ENCODE assay signal across 15 cellular contexts in genomic region chr2:159795781-159796667, GRCh38. TPM values are rescaled to one million over a fixed set of nuclear protein-coding genes. Genes with fewer than 3 reads are reported as not detected.
DNase-seq lines count a peak whose midpoint lies in the region; ATAC-seq, FAIRE-seq and TF ChIP-seq lines count a peak whose summit lies in the region.
"Had no signal": no experiment of that assay in that cellular context is flagged by ENCODE, and none has a peak within 500 bp of the region (broad histone marks: within the 10 kb centered on the region; RNA-seq: fewer than 3 reads in every experiment).

No MANE protein-coding gene starts in this region.

- no peak overlapping the region for H3K4me2 ChIP-seq in mesendoderm (ENCODE audit: low read length)

- no peak overlapping the region for H2BK15ac ChIP-seq in mesendoderm (replicated peaks; ENCODE audit: low read depth)

- H3K79me2 ChIP-seq in mesendoderm (ENCODE audit: control insufficient read depth, insufficient read depth, low read length): no peaks in the 10 kb centered on the region

- H3K18ac ChIP-seq in mesendoderm (ENCODE audit: low read length): no peak overlapping the region

- ATAC-seq in heart left ventricle: no peak
- peak; percentile 23 for ATAC-seq in upper lobe of right lung
- ATAC-seq: A549, Panc1 had no signal

- no peak for TF ChIP-seq POLR2A in heart left ventricle (IDR thresholded peaks at IDR 0.05)
- TF ChIP-seq POLR2A in GM12892 (IDR thresholded peaks at IDR 0.05; ENCODE audit: low read depth, low read length): no peak

- TF ChIP-seq CTCF in heart left ventricle (IDR thresholded peaks at IDR 0.05): no peak
- TF ChIP-seq CTCF in choroid plexus epithelial cell (conservative IDR thresholded peaks at IDR 0.05; ENCODE audit: low read depth, low read length): no peak
- TF ChIP-seq CTCF in upper lobe of right lung (IDR thresholded peaks at IDR 0.05): no peak
- no peak for TF ChIP-seq CTCF in BE2C (IDR thresholded peaks at IDR 0.05; ENCODE audit: low read depth, low read length)

- H3K36me3 ChIP-seq in heart left ventricle: no peaks in the 10 kb centered on the region
- no peaks in the 10 kb centered on the region for H3K36me3 ChIP-seq in mesendoderm (ENCODE audit: control insufficient read depth, insufficient read depth, low read length)
- no peaks in the 10 kb centered on the region for H3K36me3 ChIP-seq in upper lobe of right lung
- no peaks in the 10 kb centered on the region for H3K36me3 ChIP-seq in BE2C
- H3K36me3 ChIP-seq: esophagus squamous epithelium had no signal

- peak overlapping the region; percentile 50 for H3K23ac ChIP-seq in mesendoderm (ENCODE audit: low read length)

- no peak overlapping the region for H3K9ac ChIP-seq in mesendoderm (ENCODE audit: low read length)

- H3K27ac ChIP-seq in heart left ventricle (peak overlapping the region in 1 of 12 donors; percentile 94), mesendoderm (ENCODE audit: low read depth, low read length) (no peak overlapping the region), upper lobe of right lung (peak overlapping the region; percentile 97)
- H3K27ac ChIP-seq: A549 had no signal

- no peak overlapping the region for H3K56ac ChIP-seq in mesendoderm (ENCODE audit: low read length)

- no peaks in the 10 kb centered on the region for H3K79me1 ChIP-seq in mesendoderm (ENCODE audit: low read length)

- intact Hi-C loops in heart left ventricle (cut with DNase I) (loop anchor here in 3 of 10 donors (5.0 to 10.0 kb wide), 3 partner anchors 39 to 181 kb away; partner anchors contain the start of genes BAZ2B (in 2 of the 3) and MARCHF7 (in 1 of the 3)), cardiac septum (cut with DNase I) (loop anchor here (5.0 kb wide), 2 partner anchors 84 to 179 kb away; partner anchors contain the start of genes BAZ2B and MARCHF7), upper lobe of right lung (cut with DNase I) (no loop called here)

- H3K9me3 ChIP-seq in heart left ventricle: no peaks in the 10 kb centered on the region
- H3K9me3 ChIP-seq in upper lobe of right lung: no peaks in the 10 kb centered on the region
- no peaks in the 10 kb centered on the region for H3K9me3 ChIP-seq in BE2C
- H3K9me3 ChIP-seq: A549, esophagus squamous epithelium had no signal

- DNase-seq in heart left ventricle (no peak), cardiac septum (ENCODE audit: low spot score) (no peak), choroid plexus epithelial cell (ENCODE audit: low read depth) (peak; percentile 53), mesendoderm (no peak), upper lobe of right lung (no peak), GM12892 (ENCODE audit: insufficient read length) (no peak), epidermal melanocyte (ENCODE audit: insufficient read length, low spot score) (no peak), BE2C (no peak)
- DNase-seq: activated CD4-positive, alpha-beta memory T cell treated with anti-CD3 and anti-CD28 coated beads for 36 hours; activated gamma-delta T cell treated with Interleukin-2 at 50 U/mL for 16 hours; caudate nucleus; esophagus squamous epithelium; MM.1S had no signal

- no peak overlapping the region for H4K5ac ChIP-seq in mesendoderm (ENCODE audit: low read length)

- H3K4me3 ChIP-seq in heart left ventricle (peak overlapping the region in 7 of 12 donors; percentile 70 to 94 (median 82)), choroid plexus epithelial cell (ENCODE audit: low read depth, low read length) (no peak overlapping the region), mesendoderm (ENCODE audit: low read length) (no peak overlapping the region), upper lobe of right lung (peak overlapping the region; percentile 91), BE2C (ENCODE audit: low read depth, low read length) (no peak overlapping the region)
- H3K4me3 ChIP-seq: A549 had no signal

- WGBS in heart left ventricle, 4 donors: 71 to 76% (median 74%) methylated on average over 7 of the region's 7 CpGs
- 100% methylated on average over 1 of the region's 7 CpGs for WGBS in mesendoderm (ENCODE audit: extremely low coverage, insufficient coverage, low lambda C conversion rate)

- no peaks in the 10 kb centered on the region for H3K27me3 ChIP-seq in heart left ventricle
- H3K27me3 ChIP-seq in mesendoderm (ENCODE audit: insufficient read depth, low read length, poor library complexity): peaks cover 12% of the 10 kb centered on the region
- H3K27me3 ChIP-seq in upper lobe of right lung: no peaks in the 10 kb centered on the region
- peaks cover 15% of the 10 kb centered on the region for H3K27me3 ChIP-seq in BE2C
- H3K27me3 ChIP-seq: esophagus squamous epithelium had no signal

- FAIRE-seq in GM12892 (lab: Jason Lieb, UNC): no peak
- FAIRE-seq: A549 had no signal

- H3K4ac ChIP-seq in mesendoderm (ENCODE audit: low read depth, low read length): no peak overlapping the region

- no peak overlapping the region for H4K8ac ChIP-seq in mesendoderm (ENCODE audit: low read depth, low read length)

- peaks cover 0 to 53% (median 14%) of the 10 kb centered on the region in 12 donors for H3K4me1 ChIP-seq in heart left ventricle
- H3K4me1 ChIP-seq in mesendoderm (ENCODE audit: control insufficient read depth, low read depth, low read length): no peaks in the 10 kb centered on the region
- H3K4me1 ChIP-seq in upper lobe of right lung: peaks cover 35% of the 10 kb centered on the region
- H3K4me1 ChIP-seq in BE2C: no peaks in the 10 kb centered on the region

- H2BK5ac ChIP-seq in mesendoderm (ENCODE audit: low read length): no peak overlapping the region

- H2AK5ac ChIP-seq in mesendoderm (ENCODE audit: low read length): no peak overlapping the region

- no peak overlapping the region for H2BK120ac ChIP-seq in mesendoderm (ENCODE audit: low read depth, low read length)

RNA-seq across cellular contexts. Expression of gene CD302, which starts 2.0 kb away (rescaled TPM):
- total RNA-seq in heart left ventricle (10 to 100 TPM in 7 of 9 donors, 1 to 10 TPM in 2; 9.0 to 24.9 (median 13.7) TPM), cardiac septum (10.8 TPM), upper lobe of right lung (109 TPM)
- polyA plus RNA-seq in heart left ventricle: 1 to 10 TPM; 5.2 to 8.3 TPM
- 0.56 TPM for polyA plus RNA-seq in mesendoderm (2013, experiment 1 of 2)
- polyA plus RNA-seq in mesendoderm (2013, experiment 2 of 2): 0.53 TPM
- polyA plus RNA-seq in GM12892 (2012; ENCODE audit: missing spikeins): 2.2 TPM
- 0.19 TPM for polyA plus RNA-seq in BE2C (2012; ENCODE audit: insufficient read depth, insufficient read length, low read depth)

Comparison
In these comparisons a context has a peak if more than half of its experiments do, and no peak if none do; other contexts are left out.
1. H3K4me3 ChIP-seq: peak in heart left ventricle (7 of 12) and upper lobe of right lung (single experiment); none in choroid plexus epithelial cell (single experiment), mesendoderm (single experiment) and BE2C (single experiment).